Comparison of ENCODE assay signal across 12 cellular contexts in genomic region chr2:160397530-160397865, GRCh38.
A peak's percentile ranks its signal among the peaks of the same experiment; 100 is the strongest.
DNase-seq lines count a peak whose midpoint lies in the region; ATAC-seq and TF ChIP-seq lines count a peak whose summit lies in the region.
"Had no signal": no experiment of that assay in that cellular context is flagged by ENCODE, and none has a peak within 500 bp of the region (broad histone marks: within the 10 kb centered on the region; RNA-seq: fewer than 3 reads in every experiment).

No MANE protein-coding gene starts in this region.

- intact Hi-C loops in uterus (cut with DNase I; ENCODE audit: low total_unique reads), result no loop called here

- H3K18ac ChIP-seq in neuronal stem cell (ENCODE audit: low read length), result no peak overlapping the region

- H3K27ac Mint-ChIP-seq in endodermal cell, result no peak overlapping the region
- no peak overlapping the region for H3K27ac Mint-ChIP-seq in effector memory CD8-positive, alpha-beta T cell
- H3K27ac Mint-ChIP-seq: nephron had no signal

- peak overlapping the region; percentile 13 for H3K27ac ChIP-seq in endodermal cell (ENCODE audit: low read depth, low read length)
- H3K27ac ChIP-seq in neuronal stem cell (replicated peaks; ENCODE audit: low read length), result no peak overlapping the region
- no peak overlapping the region for H3K27ac ChIP-seq in uterus

- peaks cover 8% of the 10 kb centered on the region for H3K36me3 Mint-ChIP-seq in endodermal cell (ENCODE audit: low read depth)
- H3K36me3 Mint-ChIP-seq in effector memory CD8-positive, alpha-beta T cell (ENCODE audit: insufficient read depth), result peaks cover 16% of the 10 kb centered on the region

- no peak overlapping the region for H4K91ac ChIP-seq in neuronal stem cell (ENCODE audit: low read depth, low read length, poor library complexity)

- H3K27me3 ChIP-seq in MG63, result no peaks in the 10 kb centered on the region
- H3K27me3 ChIP-seq in endodermal cell (ENCODE audit: control insufficient read depth, insufficient read depth, low read length, poor library complexity, severe bottlenecking), result no peaks in the 10 kb centered on the region
- peaks cover 0 to 14% (median under 1%) of the 10 kb centered on the region in 3 experiments for H3K27me3 ChIP-seq in neuronal stem cell (ENCODE audit: control insufficient read depth in 3 of 3, insufficient read depth in 3 of 3, low read depth in 1 of 3, low read length in 3 of 3)
- H3K27me3 ChIP-seq in uterus, result no peaks in the 10 kb centered on the region
- H3K27me3 ChIP-seq: spleen had no signal

- DNase-seq in EL, result peak; percentile 76
- peak; percentile 72 for DNase-seq in MG63
- DNase-seq in endodermal cell, result no peak
- DNase-seq in neuronal stem cell (ENCODE audit: low spot score), result peak; percentile 74
- DNase-seq in uterus, result no peak
- DNase-seq in effector memory CD8-positive, alpha-beta T cell, result no peak
- no peak for DNase-seq in T-helper 9 cell
- no peak for DNase-seq in GM13977 (ENCODE audit: low spot score)
- DNase-seq: NCI-H2081, spleen, T1000 had no signal

- H2BK120ac ChIP-seq in neuronal stem cell (ENCODE audit: low read depth, low read length), result no peak overlapping the region

- no peak overlapping the region for H2BK15ac ChIP-seq in neuronal stem cell (ENCODE audit: low read length)

- peaks cover 7% of the 10 kb centered on the region for H3K27me3 Mint-ChIP-seq in endodermal cell (ENCODE audit: insufficient read depth)
- no peaks in the 10 kb centered on the region for H3K27me3 Mint-ChIP-seq in effector memory CD8-positive, alpha-beta T cell

- ATAC-seq in effector memory CD8-positive, alpha-beta T cell (replicated peaks), result no peak

- no peak for TF ChIP-seq CTCF in endodermal cell (conservative IDR thresholded peaks at IDR 0.05)
- TF ChIP-seq CTCF in uterus (IDR thresholded peaks at IDR 0.05), result no peak
- TF ChIP-seq CTCF in GM13977 (IDR thresholded peaks at IDR 0.05; ENCODE audit: extremely low read depth, insufficient read depth, missing control alignments), result no peak

- WGBS in endodermal cell (ENCODE audit: insufficient coverage in 1 of 2, insufficient read length in 1 of 2), 2 experiments, result 17 to 27% methylated on average over 1 to 2 of the region's 2 CpGs
- no CpG with 5 or more reads among the region's 2 CpGs for WGBS in neuronal stem cell (ENCODE audit: extremely low coverage in 2 of 2, insufficient read length in 2 of 2, insufficient replicate concordance in 1 of 2), 2 donors

- no peaks in the 10 kb centered on the region for H3K79me1 ChIP-seq in neuronal stem cell (ENCODE audit: low read depth, low read length)

- H3K4me1 Mint-ChIP-seq in endodermal cell, result peaks cover 28% of the 10 kb centered on the region
- peaks cover 29 to 33% of the 10 kb centered on the region in 2 donors for H3K4me1 Mint-ChIP-seq in effector memory CD8-positive, alpha-beta T cell (ENCODE audit: low read depth in 2 of 2)

- H2BK12ac ChIP-seq in neuronal stem cell (ENCODE audit: low read length), result no peak overlapping the region

- in situ Hi-C loops in GM13977 (cut with MboI; ENCODE audit: low pct_unique_long_range_greater_than_20kb, low sequenced_read_pairs, unreplicated experiment), result no loop called here

- no peak overlapping the region for H3K14ac ChIP-seq in neuronal stem cell (ENCODE audit: low read length)

- no peak overlapping the region for H3K9ac ChIP-seq in endodermal cell (ENCODE audit: extremely low read depth, low read length, poor library complexity, severe bottlenecking)
- no peak overlapping the region for H3K9ac ChIP-seq in neuronal stem cell (ENCODE audit: low read depth, low read length, poor library complexity)

- no peak overlapping the region for H2AFZ ChIP-seq in neuronal stem cell (ENCODE audit: low read length)

- H3K36me3 ChIP-seq in MG63 (peaks cover 31% of the 10 kb centered on the region), endodermal cell (ENCODE audit: control insufficient read depth, insufficient read depth, low read length) (no peaks in the 10 kb centered on the region), neuronal stem cell (replicated peaks in 1 of 2; ENCODE audit: control insufficient read depth in 2 of 2, insufficient read depth in 2 of 2, low read length in 2 of 2) (no peaks in the 10 kb centered on the region), uterus (no peaks in the 10 kb centered on the region)
- H3K36me3 ChIP-seq: spleen had no signal

- no peaks in the 10 kb centered on the region for H3K9me3 ChIP-seq in MG63
- no peaks in the 10 kb centered on the region for H3K9me3 ChIP-seq in endodermal cell (ENCODE audit: control insufficient read depth, low read length)
- peaks cover 0 to 7% of the 10 kb centered on the region in 2 donors for H3K9me3 ChIP-seq in neuronal stem cell (replicated peaks in 1 of 2; ENCODE audit: control insufficient read depth in 2 of 2, insufficient read depth in 1 of 2, low read depth in 1 of 2, low read length in 2 of 2)
- no peaks in the 10 kb centered on the region for H3K9me3 ChIP-seq in uterus
- H3K9me3 ChIP-seq: spleen had no signal

- no peaks in the 10 kb centered on the region for H3K9me3 Mint-ChIP-seq in endodermal cell
- H3K9me3 Mint-ChIP-seq in effector memory CD8-positive, alpha-beta T cell, result no peaks in the 10 kb centered on the region
- H3K9me3 Mint-ChIP-seq: nephron had no signal

- no peak overlapping the region for H3K4me3 Mint-ChIP-seq in endodermal cell
- no peak overlapping the region for H3K4me3 Mint-ChIP-seq in effector memory CD8-positive, alpha-beta T cell
- H3K4me3 Mint-ChIP-seq: nephron had no signal

- H3K4me3 ChIP-seq in MG63 (no peak overlapping the region), endodermal cell (ENCODE audit: low read length) (no peak overlapping the region), neuronal stem cell (ENCODE audit: low read length in 2 of 2) (no peak overlapping the region), uterus (no peak overlapping the region)
- H3K4me3 ChIP-seq: spleen had no signal

- H3K23ac ChIP-seq in neuronal stem cell (ENCODE audit: low read depth, low read length, poor library complexity), result no peak overlapping the region

- no peak overlapping the region for H3K4ac ChIP-seq in neuronal stem cell (ENCODE audit: low read length)

- no peak overlapping the region for H2BK5ac ChIP-seq in neuronal stem cell (ENCODE audit: low read length)

- no peak overlapping the region for H2AK5ac ChIP-seq in neuronal stem cell (ENCODE audit: low read depth, low read length)

- no peak overlapping the region for H4K8ac ChIP-seq in neuronal stem cell (ENCODE audit: low read depth, low read length)

- TF ChIP-seq POLR2A in uterus (IDR thresholded peaks at IDR 0.05), result no peak

- H3K4me2 ChIP-seq in neuronal stem cell (ENCODE audit: insufficient read depth, low read length, poor library complexity, severe bottlenecking), result peak overlapping the region; percentile 34

- peaks cover 10% of the 10 kb centered on the region for H3K4me1 ChIP-seq in endodermal cell (ENCODE audit: control insufficient read depth, insufficient read depth, low read length)
- peaks cover 12 to 19% of the 10 kb centered on the region in 2 donors for H3K4me1 ChIP-seq in neuronal stem cell (ENCODE audit: control insufficient read depth in 2 of 2, insufficient read depth in 1 of 2, low read depth in 1 of 2, low read length in 2 of 2)
- H3K4me1 ChIP-seq in uterus, result peaks cover 0 to 9% of the 10 kb centered on the region in 2 donors

Comparison
In these comparisons a context has a peak if more than half of its experiments do, and no peak if none do; other contexts are left out.
1. DNase-seq: peak in EL (single experiment), MG63 (single experiment) and neuronal stem cell (single experiment); none in endodermal cell (single experiment), uterus (0 of 2), effector memory CD8-positive, alpha-beta T cell (0 of 3), T-helper 9 cell (single experiment) and GM13977 (single experiment).